ENCODE assay signal across 10 cellular contexts in the genomic region with DNA sequence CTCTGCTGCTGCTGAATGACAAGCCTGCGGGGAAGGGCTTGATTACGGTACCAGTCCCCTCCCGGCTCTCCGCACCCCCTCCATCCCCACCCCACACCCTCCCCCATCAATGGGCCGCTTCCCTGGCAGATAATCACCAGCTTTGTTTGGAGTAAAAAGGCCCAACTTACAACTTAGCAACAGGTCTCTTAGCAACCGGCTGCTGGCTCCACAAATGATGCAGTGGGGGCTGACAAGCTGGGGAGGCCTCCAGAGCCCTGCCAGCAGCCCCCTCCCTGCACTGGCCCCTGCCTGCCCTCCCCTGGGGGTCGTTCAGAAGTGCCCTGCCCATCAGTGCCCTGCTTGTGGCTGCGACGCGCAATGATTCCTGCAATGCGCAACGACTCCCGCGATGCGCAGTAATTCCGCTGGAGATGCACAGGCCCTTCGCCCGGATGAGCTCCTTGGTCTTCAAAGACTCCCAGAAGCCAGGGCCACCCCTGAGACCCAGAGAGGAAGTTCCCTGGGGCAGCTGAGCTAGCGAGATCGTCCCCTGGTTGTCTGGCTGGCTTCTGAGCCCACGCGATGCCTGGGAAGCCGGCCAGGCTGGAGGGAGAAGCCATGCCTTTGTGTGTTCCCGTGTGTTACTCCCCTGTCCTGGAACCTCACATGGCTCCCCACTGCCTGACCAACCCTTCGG. TPM values are rescaled to one million over a fixed set of nuclear protein-coding genes. Genes with fewer than 3 reads are reported as not detected.
DNase-seq lines count a peak whose midpoint lies in the region; ATAC-seq, FAIRE-seq and TF ChIP-seq lines count a peak whose summit lies in the region.
"Had no signal": no experiment of that assay in that cellular context is flagged by ENCODE, and none has a peak within 500 bp of the region (broad histone marks: within the 10 kb centered on the region; RNA-seq: fewer than 3 reads in every experiment).

No MANE protein-coding gene starts in this region.

- H3K27ac ChIP-seq in H1 (ENCODE audit: low read depth, low read length): no peak overlapping the region
- peak overlapping the region; percentile 2 for H3K27ac ChIP-seq in vagina

- H2BK5ac ChIP-seq in H1 (ENCODE audit: low read depth, low read length): 0 out of 2 replicates have a peak overlapping the region, but pooled peaks have one; percentile 24

- DNase-seq in activated naive CD8-positive, alpha-beta T cell treated with anti-CD3 and anti-CD28 coated beads, Interleukin-2, amount 10 ng/mL, durations not matched to agents 7 days and 5 days: no peak
- DNase-seq in activated naive CD8-positive, alpha-beta T cell treated with anti-CD3 and anti-CD28 coated beads for 36 hours: no peak
- no peak for DNase-seq in H1 (ENCODE audit: low read depth in 1 of 2, low spot score in 2 of 2)
- DNase-seq in mesothelial cell of epicardium (ENCODE audit: low spot score in 2 of 2, unreplicated experiment in 2 of 2): no peak
- DNase-seq in vagina (ENCODE audit: extremely low spot score in 2 of 2): no peak
- DNase-seq in GM12892 (ENCODE audit: insufficient read length): no peak
- no peak for DNase-seq in KBM-7
- DNase-seq: MM.1S, T-helper 17 cell had no signal

- H3K14ac ChIP-seq in H1 (ENCODE audit: insufficient read length): no peak overlapping the region

- no peak overlapping the region for H2AFZ ChIP-seq in H1 (ENCODE audit: low read length)

- no peaks in the 10 kb centered on the region for H3K9me3 ChIP-seq in H1 (ENCODE audit: insufficient read depth in 2 of 2, low read depth in 1 of 2, low read length in 1 of 2)
- no peaks in the 10 kb centered on the region for H3K9me3 ChIP-seq in vagina

- no peaks in the 10 kb centered on the region for H3K27me3 Mint-ChIP-seq in activated naive CD8-positive, alpha-beta T cell treated with anti-CD3 and anti-CD28 coated beads, Interleukin-2, amount 10 ng/mL, durations not matched to agents 7 days and 5 days
- H3K27me3 Mint-ChIP-seq in activated naive CD8-positive, alpha-beta T cell treated with anti-CD3 and anti-CD28 coated beads for 36 hours: no peaks in the 10 kb centered on the region
- H3K27me3 Mint-ChIP-seq in mesothelial cell of epicardium (ENCODE audit: low read depth): no peaks in the 10 kb centered on the region
- H3K27me3 Mint-ChIP-seq: T-helper 17 cell had no signal

- WGBS in H1 (ENCODE audit: extremely low coverage in 1 of 2, insufficient coverage in 1 of 2, insufficient read length in 1 of 2, insufficient replicate concordance in 2 of 2, low coverage in 1 of 2, low lambda C conversion rate in 2 of 2, missing lambda C conversion rate in 1 of 2), 2 experiments: 78% methylated on average over 20 of the region's 25 CpGs; no CpG with 5 or more reads in 1 of the 2 experiments

- no peak overlapping the region for H3K56ac ChIP-seq in H1 (replicated peaks; ENCODE audit: insufficient read length, low read depth, low read length)

- FAIRE-seq in H1 (lab: Jason Lieb, UNC): no peak
- no peak for FAIRE-seq in GM12892 (lab: Jason Lieb, UNC)

- H2AK5ac ChIP-seq in H1 (ENCODE audit: low read depth, low read length): no peak overlapping the region

- H3K36me3 ChIP-seq in H1 (ENCODE audit: control insufficient read depth in 2 of 4, insufficient read depth in 4 of 4, low read length in 3 of 4) (no peaks in the 10 kb centered on the region), vagina (peaks cover 0 to 30% of the 10 kb centered on the region in 2 donors)

- no peak for ATAC-seq in activated naive CD8-positive, alpha-beta T cell treated with anti-CD3 and anti-CD28 coated beads, Interleukin-2, amount 10 ng/mL, durations not matched to agents 7 days and 5 days (ENCODE audit: low read depth)
- no peak for ATAC-seq in HG02981 (IDR thresholded peaks at IDR 0.05; ENCODE audit: unreplicated experiment)
- ATAC-seq: T-helper 17 cell had no signal

- H4K8ac ChIP-seq in H1 (ENCODE audit: extremely low read depth, insufficient read depth, low read length): peak overlapping the region; percentile 20; the same call in 1 of the 2 replicates

- H3K9me3 Mint-ChIP-seq in activated naive CD8-positive, alpha-beta T cell treated with anti-CD3 and anti-CD28 coated beads, Interleukin-2, amount 10 ng/mL, durations not matched to agents 7 days and 5 days: no peaks in the 10 kb centered on the region
- H3K9me3 Mint-ChIP-seq in activated naive CD8-positive, alpha-beta T cell treated with anti-CD3 and anti-CD28 coated beads for 36 hours: no peaks in the 10 kb centered on the region
- no peaks in the 10 kb centered on the region for H3K9me3 Mint-ChIP-seq in mesothelial cell of epicardium

- TF ChIP-seq RAD21 in H1 (IDR thresholded peaks at IDR 0.05 in 1 of 2, conservative IDR thresholded peaks at IDR 0.05 in 1 of 2; ENCODE audit: low read depth in 2 of 2, low read length in 2 of 2): no peak

- POLR2A ChIA-PET in activated naive CD8-positive, alpha-beta T cell treated with anti-CD3 and anti-CD28 coated beads, Interleukin-2, amount 10 ng/mL, durations not matched to agents 7 days and 5 days (lab: Charles Lee): no interaction called here
- POLR2A ChIA-PET in H1 (lab: Charles Lee; ENCODE audit: partially characterized antibody): no interaction called here

- H4K20me1 ChIP-seq in H1 (replicated peaks in 1 of 2; ENCODE audit: control insufficient read depth in 1 of 2, insufficient read depth in 2 of 2, low read length in 2 of 2): peaks cover 0 to 1% of the 10 kb centered on the region in 2 experiments

- TF ChIP-seq CTCF in H1 (IDR thresholded peaks at IDR 0.05; ENCODE audit: control extremely low read depth in 1 of 3, insufficient read depth in 1 of 3, low read depth in 1 of 3, low read length in 3 of 3): no peak
- TF ChIP-seq CTCF in mesothelial cell of epicardium (IDR thresholded peaks at IDR 0.05; ENCODE audit: unreplicated experiment): no peak
- TF ChIP-seq CTCF in vagina (IDR thresholded peaks at IDR 0.05): no peak

- H3K4me3 Mint-ChIP-seq in activated naive CD8-positive, alpha-beta T cell treated with anti-CD3 and anti-CD28 coated beads, Interleukin-2, amount 10 ng/mL, durations not matched to agents 7 days and 5 days: no peak overlapping the region
- H3K4me3 Mint-ChIP-seq in activated naive CD8-positive, alpha-beta T cell treated with anti-CD3 and anti-CD28 coated beads for 36 hours: no peak overlapping the region
- H3K4me3 Mint-ChIP-seq in mesothelial cell of epicardium: no peak overlapping the region

- H4K5ac ChIP-seq in H1 (ENCODE audit: insufficient read length, low read depth, low read length): no peak overlapping the region

- H3K4me2 ChIP-seq in H1 (ENCODE audit: insufficient read depth in 1 of 2, low read depth in 2 of 2, low read length in 2 of 2): peak overlapping the region in 1 of 2 experiments; percentile 2; a peak in 1 of 4 replicates

- H2BK12ac ChIP-seq in H1 (ENCODE audit: low read depth, low read length): peak overlapping the region; percentile 50; the same call in 1 of the 2 replicates

- H2BK120ac ChIP-seq in H1 (replicated peaks; ENCODE audit: low read depth, low read length): no peak overlapping the region

- TF ChIP-seq POLR2A in H1 (IDR thresholded peaks at IDR 0.05; ENCODE audit: control extremely low read depth in 1 of 2, low read depth in 2 of 2, low read length in 2 of 2): no peak
- no peak for TF ChIP-seq POLR2A in vagina (IDR thresholded peaks at IDR 0.05)
- no peak for TF ChIP-seq POLR2A in GM12892 (IDR thresholded peaks at IDR 0.05; ENCODE audit: low read depth, low read length)

- CTCF ChIA-PET in H1 (lab: Charles Lee; ENCODE audit: partially characterized antibody): interaction anchor here (0.7 to 2.5 kb wide), 4 partner anchors 16 to 1214 kb away, joined by 3 to 11 read pairs (median 6); a partner anchor contains a TSS

- no peak overlapping the region for H3K23ac ChIP-seq in H1 (ENCODE audit: insufficient read length)

- no peak overlapping the region for H3K4ac ChIP-seq in H1 (replicated peaks; ENCODE audit: insufficient read length, low read depth, low read length)

- peaks cover 1% of the 10 kb centered on the region for H3K4me1 Mint-ChIP-seq in activated naive CD8-positive, alpha-beta T cell treated with anti-CD3 and anti-CD28 coated beads, Interleukin-2, amount 10 ng/mL, durations not matched to agents 7 days and 5 days
- peaks cover 5% of the 10 kb centered on the region for H3K4me1 Mint-ChIP-seq in activated naive CD8-positive, alpha-beta T cell treated with anti-CD3 and anti-CD28 coated beads for 36 hours
- peaks cover 3% of the 10 kb centered on the region for H3K4me1 Mint-ChIP-seq in mesothelial cell of epicardium

- peaks cover 2% of the 10 kb centered on the region; the same call in 1 of the 2 replicates for H3K23me2 ChIP-seq in H1 (ENCODE audit: low read depth, low read length)

- no peak overlapping the region for H3K4me3 ChIP-seq in H1 (ENCODE audit: extremely low read depth in 1 of 4, insufficient read depth in 2 of 4, low read depth in 3 of 4, low read length in 4 of 4)
- H3K4me3 ChIP-seq in vagina: no peak overlapping the region

- H3K27me3 ChIP-seq in H1 (replicated peaks in 1 of 4; ENCODE audit: control insufficient read depth in 3 of 4, extremely low read depth in 1 of 4, insufficient read depth in 3 of 4, low read length in 3 of 4) (no peaks in the 10 kb centered on the region), vagina (no peaks in the 10 kb centered on the region)

- H3K18ac ChIP-seq in H1 (ENCODE audit: extremely low read depth, low read length): no peak overlapping the region; the same call in none of the 2 replicates

- no peaks in the 10 kb centered on the region for H3K36me3 Mint-ChIP-seq in activated naive CD8-positive, alpha-beta T cell treated with anti-CD3 and anti-CD28 coated beads, Interleukin-2, amount 10 ng/mL, durations not matched to agents 7 days and 5 days
- no peaks in the 10 kb centered on the region for H3K36me3 Mint-ChIP-seq in activated naive CD8-positive, alpha-beta T cell treated with anti-CD3 and anti-CD28 coated beads for 36 hours
- peaks cover 6% of the 10 kb centered on the region for H3K36me3 Mint-ChIP-seq in mesothelial cell of epicardium

- H3K9ac ChIP-seq in H1 (replicated peaks in 1 of 4; ENCODE audit: extremely low read depth in 1 of 4, low read depth in 3 of 4, low read length in 3 of 4): peak overlapping the region in 1 of 4 experiments; percentile 30; a peak in 1 of 7 replicates

- intact Hi-C loops in vagina (cut with DNase I): no loop called here

- no peak for TF ChIP-seq EP300 in H1 (IDR thresholded peaks at IDR 0.05; ENCODE audit: borderline replicate concordance in 1 of 2, low read depth in 2 of 2, low read length in 2 of 2)

- peaks cover 0 to 13% (median 4%) of the 10 kb centered on the region in 4 experiments; a peak in 4 of 7 replicates for H3K4me1 ChIP-seq in H1 (replicated peaks in 1 of 4; ENCODE audit: control insufficient read depth in 3 of 4, insufficient read depth in 4 of 4, low read length in 3 of 4)
- H3K4me1 ChIP-seq in vagina: peaks cover 20% of the 10 kb centered on the region

- in situ Hi-C loops in KBM-7 (cut with MboI; ENCODE audit: low pct_unique_long_range_greater_than_20kb, low sequenced_read_pairs): no loop called here

- H2BK20ac ChIP-seq in H1 (ENCODE audit: low read length): 0 out of 2 replicates have a peak overlapping the region, but pooled peaks have one; percentile 48

- no peak overlapping the region for H4K91ac ChIP-seq in H1 (replicated peaks; ENCODE audit: insufficient read length, low read length)

- H3K79me2 ChIP-seq in H1 (ENCODE audit: control insufficient read depth in 1 of 2, insufficient read depth in 2 of 2, low read length in 2 of 2): no peaks in the 10 kb centered on the region

- no peak overlapping the region for H2BK15ac ChIP-seq in H1 (ENCODE audit: low read length)

- H3K27ac Mint-ChIP-seq in activated naive CD8-positive, alpha-beta T cell treated with anti-CD3 and anti-CD28 coated beads, Interleukin-2, amount 10 ng/mL, durations not matched to agents 7 days and 5 days: peak overlapping the region; percentile 6
- no peak overlapping the region for H3K27ac Mint-ChIP-seq in activated naive CD8-positive, alpha-beta T cell treated with anti-CD3 and anti-CD28 coated beads for 36 hours
- peak overlapping the region; percentile 87 for H3K27ac Mint-ChIP-seq in mesothelial cell of epicardium
- H3K27ac Mint-ChIP-seq: T-helper 17 cell had no signal

- no peaks in the 10 kb centered on the region for H3K79me1 ChIP-seq in H1 (ENCODE audit: low read depth, low read length)

RNA-seq across cellular contexts. Expression of a gene that starts 23.3 kb away (rescaled TPM):
- 10 to 100 TPM; 11.0 to 11.4 TPM for total RNA-seq in activated naive CD8-positive, alpha-beta T cell treated with anti-CD3 and anti-CD28 coated beads, Interleukin-2, amount 10 ng/mL, durations not matched to agents 7 days and 5 days
- total RNA-seq in activated naive CD8-positive, alpha-beta T cell treated with anti-CD3 and anti-CD28 coated beads for 36 hours: 10 to 100 TPM; 10.4 TPM
- total RNA-seq in H1 (2021; fragmentation: NEBNext Ultra II Directional; extraction: Animal tissue kit (Norgen Biotek cat#: 25700)): 10.6 and 11.6 TPM in 2 replicates
- polyA plus RNA-seq in H1 (2011; rRNA removed): 38.0 and 39.5 TPM in 2 replicates
- polyA plus RNA-seq in H1 (2011; cell fraction: cytosol; rRNA removed): 23.2 TPM
- 22.3 TPM for polyA plus RNA-seq in H1 (2011; cell fraction: nucleus; rRNA removed)
- 11.1 to 18.8 TPM (median 16.3 TPM) in 4 replicates for polyA plus RNA-seq in H1 (2012, experiment 1 of 2)
- polyA plus RNA-seq in H1 (2012, experiment 2 of 2): 20.5 TPM
- 26.2 TPM for polyA plus RNA-seq in H1 (2013, experiment 1 of 2)
- polyA plus RNA-seq in H1 (2013, experiment 2 of 2): 24.6 TPM
- 16.1 and 18.7 TPM in 2 replicates for polyA minus RNA-seq in H1 (2011; rRNA and poly(A)+ RNA removed)
- 11.2 TPM for polyA minus RNA-seq in H1 (2011; cell fraction: cytosol; rRNA and poly(A)+ RNA removed)
- 9.8 TPM for polyA minus RNA-seq in H1 (2011; cell fraction: nucleus; rRNA and poly(A)+ RNA removed)
- 35.4 to 38.4 TPM (median 36.4 TPM) in 3 replicates for total RNA-seq in mesothelial cell of epicardium
- 40.3 TPM for total RNA-seq in vagina
- 13.1 TPM for polyA plus RNA-seq in GM12892 (2012; ENCODE audit: missing spikeins)
